8 cellular contexts compared by ENCODE assay signal in the genomic region with DNA sequence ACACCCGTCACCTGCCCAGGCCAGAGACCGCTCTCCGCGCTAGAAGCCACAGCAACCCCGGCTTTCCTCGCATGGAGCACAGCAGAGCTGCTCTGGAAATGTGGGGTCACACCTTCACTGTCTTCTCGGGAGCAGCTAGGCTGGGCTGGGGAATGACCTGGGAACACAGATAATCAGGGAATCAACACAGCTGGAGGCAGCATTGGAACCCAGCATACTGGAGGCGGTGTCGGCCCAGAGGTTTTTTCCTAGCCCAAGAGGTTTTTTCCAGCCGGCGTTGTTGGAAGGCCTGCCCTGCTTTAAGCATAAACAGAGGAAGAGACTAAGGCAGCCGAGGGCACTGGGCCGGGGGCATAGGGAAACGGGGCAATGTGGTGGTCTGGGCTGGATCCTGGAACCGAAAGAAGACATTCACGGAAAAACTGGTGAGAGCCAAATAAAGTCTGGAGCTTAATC. TPM values are rescaled to one million over a fixed set of nuclear protein-coding genes. Genes with fewer than 3 reads are reported as not detected.
A peak's percentile ranks its signal among the peaks of the same experiment; 100 is the strongest.
DNase-seq lines count a peak whose midpoint lies in the region; ATAC-seq, FAIRE-seq and TF ChIP-seq lines count a peak whose summit lies in the region.

No MANE protein-coding gene starts in this region.

- H3K9me2 ChIP-seq in SK-N-SH: no peaks in the 10 kb centered on the region

- H3K79me2 ChIP-seq in SK-N-SH (ENCODE audit: insufficient read depth): peaks cover 12% of the 10 kb centered on the region; the same call in 1 of the 2 replicates

- 0 out of 2 replicates have a peak overlapping the region, but pooled peaks have one; percentile 35 for H2AFZ ChIP-seq in SK-N-SH (ENCODE audit: low read depth)

- H3K9me3 ChIP-seq in SK-N-SH: no peaks in the 10 kb centered on the region
- H3K9me3 ChIP-seq in small intestine (ENCODE audit: control insufficient read depth, low read depth): no peaks in the 10 kb centered on the region

- no peak overlapping the region for H3K9ac ChIP-seq in SK-N-SH

- CTCF ChIA-PET in SK-N-SH (lab: Yijun Ruan, JAX): interaction anchor here (0.7 to 1.5 kb wide), 3 partner anchors 14 to 65 kb away, joined by 3 to 4 read pairs (median 3); no protein-coding TSS in a partner anchor

- no peak for FAIRE-seq in small intestine (lab: Jason Lieb, UNC)

- H3K36me3 ChIP-seq in SK-N-SH (replicated peaks in 1 of 2; ENCODE audit: control insufficient read depth in 1 of 2, insufficient read depth in 2 of 2, low read length in 1 of 2): peaks cover 0 to 2% of the 10 kb centered on the region in 2 experiments
- no peaks in the 10 kb centered on the region for H3K36me3 ChIP-seq in small intestine (ENCODE audit: control insufficient read depth in 2 of 2, insufficient read depth in 2 of 2, low read length in 2 of 2)

- no peak for TF ChIP-seq EP300 in SK-N-SH (IDR thresholded peaks at IDR 0.05; ENCODE audit: borderline replicate concordance in 1 of 2, low read depth in 1 of 2, low read length in 1 of 2)

- H3K4me3 ChIP-seq in SK-N-SH (ENCODE audit: low read depth in 2 of 2, low read length in 1 of 2): no peak overlapping the region
- no peak overlapping the region for H3K4me3 ChIP-seq in fibroblast of the aortic adventitia (ENCODE audit: low read depth, low read length)
- peak overlapping the region in 1 of 2 donors; percentile 48 for H3K4me3 ChIP-seq in small intestine (ENCODE audit: low read depth in 1 of 2, low read length in 2 of 2)

- peaks cover 21% of the 10 kb centered on the region for H3F3A ChIP-seq in SK-N-SH (replicated peaks; ENCODE audit: insufficient read depth)

- H4K20me1 ChIP-seq in SK-N-SH (ENCODE audit: insufficient read depth): no peaks in the 10 kb centered on the region

- DNase-seq in SK-N-SH: no peak
- peak; percentile 28 for DNase-seq in fibroblast of the aortic adventitia (ENCODE audit: low read depth)
- no peak for DNase-seq in small intestine
- DNase-seq in stimulated activated naive CD4-positive, alpha-beta T cell treated with Interleukin-2 at 50 U/mL for 16 hours (lab: John Stamatoyannopoulos, UW): no peak
- DNase-seq in mucosa of gallbladder (ENCODE audit: low spot score): no peak
- DNase-seq in germinal center (ENCODE audit: low spot score): no peak

- 0 out of 2 replicates have a peak overlapping the region, but pooled peaks have one; percentile 99 for H3K4me2 ChIP-seq in SK-N-SH

- WGBS in SK-N-SH (ENCODE audit: low lambda C conversion rate): 90% methylated on average over 16 of the region's 16 CpGs
- WGBS in small intestine, 3 donors: 12 to 49% (median 27%) methylated on average over 16 of the region's 16 CpGs

- H3K27me3 ChIP-seq in SK-N-SH (ENCODE audit: insufficient read depth): no peaks in the 10 kb centered on the region
- H3K27me3 ChIP-seq in small intestine (ENCODE audit: control insufficient read depth in 2 of 2, insufficient read depth in 2 of 2, low read length in 2 of 2): no peaks in the 10 kb centered on the region

- H3K27ac ChIP-seq in SK-N-SH (ENCODE audit: low read depth in 2 of 2, low read length in 1 of 2) (no peak overlapping the region), small intestine (ENCODE audit: low read depth in 1 of 2, low read length in 1 of 2) (peak overlapping the region; percentile 10 to 36)

- peak; percentile 11 for ATAC-seq in GM21423 (IDR thresholded peaks at IDR 0.05; ENCODE audit: unreplicated experiment)
- ATAC-seq in GM21381 (IDR thresholded peaks at IDR 0.05; ENCODE audit: unreplicated experiment): no peak

- H3K4me1 ChIP-seq in SK-N-SH (ENCODE audit: control insufficient read depth in 1 of 2, insufficient read depth in 2 of 2, low read depth in 1 of 2, low read length in 1 of 2) (peaks cover 20 to 29% of the 10 kb centered on the region in 2 experiments; a peak in 3 of 4 replicates), small intestine (ENCODE audit: control insufficient read depth in 2 of 2, insufficient read depth in 1 of 2, low read depth in 1 of 2, low read length in 1 of 2) (peaks cover 0 to 4% of the 10 kb centered on the region in 2 donors)

- POLR2A ChIA-PET in SK-N-SH (lab: Yijun Ruan, JAX): interaction anchor here (1.9 kb wide), 1 partner anchor 30 kb away, joined by 5 read pairs; the partner anchor contains the start of gene FLCN

- TF ChIP-seq CTCF in SK-N-SH (IDR thresholded peaks at IDR 0.05): no peak
- TF ChIP-seq CTCF in fibroblast of the aortic adventitia (IDR thresholded peaks at IDR 0.05; ENCODE audit: insufficient read depth, low read length): no peak

- TF ChIP-seq RAD21 in SK-N-SH (IDR thresholded peaks at IDR 0.05; ENCODE audit: low read length): no peak

TF ChIP-seq in SK-N-SH, 30 proteins besides CTCF, POLR2A, EP300 and RAD21:
- TF ChIP-seq IRF3 (IDR thresholded peaks at IDR 0.05; ENCODE audit: low read depth, low read length): no peak
- TF ChIP-seq RFX5 (IDR thresholded peaks at IDR 0.05; ENCODE audit: low read length): no peak
- TF ChIP-seq RXRA (IDR thresholded peaks at IDR 0.05; ENCODE audit: borderline replicate concordance, low read depth): no peak
- no peak for TF ChIP-seq SMC3 (IDR thresholded peaks at IDR 0.05; ENCODE audit: low read depth, low read length)
- TF ChIP-seq USF2 (IDR thresholded peaks at IDR 0.05; ENCODE audit: borderline replicate concordance, low read depth, low read length): no peak
- TF ChIP-seq, protein P1, sequence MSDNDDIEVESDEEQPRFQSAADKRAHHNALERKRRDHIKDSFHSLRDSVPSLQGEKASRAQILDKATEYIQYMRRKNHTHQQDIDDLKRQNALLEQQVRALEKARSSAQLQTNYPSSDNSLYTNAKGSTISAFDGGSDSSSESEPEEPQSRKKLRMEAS (IDR thresholded peaks at IDR 0.05; ENCODE audit: low read depth): no peak
TF ChIP-seq in SK-N-SH: peak in this region for 0.

RNA-seq across cellular contexts. Expression of gene PLD6, which starts 0.8 kb away (rescaled TPM):
- polyA plus RNA-seq in SK-N-SH (2012; rRNA removed) (3.7 and 4.5 TPM in 2 replicates), small intestine (1 to 10 TPM; 1.4 to 1.8 (median 1.5) TPM)
- polyA plus RNA-seq in SK-N-SH (2012; cell fraction: cytosol; rRNA removed): 4.3 and 4.9 TPM in 2 replicates
- 3.8 and 6.5 TPM in 2 replicates for polyA plus RNA-seq in SK-N-SH (2012; cell fraction: nucleus; rRNA removed)
- total RNA-seq in fibroblast of the aortic adventitia (ENCODE audit: low replicate concordance) (3.1 and 4.3 TPM in 2 replicates), mucosa of gallbladder (6.4 TPM)

RNA-seq across cellular contexts. Expression of gene FLCN, which starts 30.0 kb away (rescaled TPM):
- polyA plus RNA-seq in SK-N-SH (2012; rRNA removed): 14.6 and 18.0 TPM in 2 replicates
- polyA plus RNA-seq in SK-N-SH (2012; cell fraction: cytosol; rRNA removed): 3.8 and 5.7 TPM in 2 replicates
- polyA plus RNA-seq in SK-N-SH (2012; cell fraction: nucleus; rRNA removed): 83.5 and 87.5 TPM in 2 replicates
- total RNA-seq in fibroblast of the aortic adventitia (ENCODE audit: low replicate concordance): 67.3 and 78.2 TPM in 2 replicates
- 10 to 100 TPM; 17.5 to 38.4 (median 37.3) TPM for polyA plus RNA-seq in small intestine
- 110 TPM for total RNA-seq in mucosa of gallbladder

Comparison
In these comparisons a context has a peak if more than half of its experiments do, and no peak if none do; other contexts are left out.
1. H3K27ac ChIP-seq: peak in small intestine (2 of 2); none in SK-N-SH (0 of 2).